1 cellular context compared by ENCODE assay signal in the genomic region with DNA sequence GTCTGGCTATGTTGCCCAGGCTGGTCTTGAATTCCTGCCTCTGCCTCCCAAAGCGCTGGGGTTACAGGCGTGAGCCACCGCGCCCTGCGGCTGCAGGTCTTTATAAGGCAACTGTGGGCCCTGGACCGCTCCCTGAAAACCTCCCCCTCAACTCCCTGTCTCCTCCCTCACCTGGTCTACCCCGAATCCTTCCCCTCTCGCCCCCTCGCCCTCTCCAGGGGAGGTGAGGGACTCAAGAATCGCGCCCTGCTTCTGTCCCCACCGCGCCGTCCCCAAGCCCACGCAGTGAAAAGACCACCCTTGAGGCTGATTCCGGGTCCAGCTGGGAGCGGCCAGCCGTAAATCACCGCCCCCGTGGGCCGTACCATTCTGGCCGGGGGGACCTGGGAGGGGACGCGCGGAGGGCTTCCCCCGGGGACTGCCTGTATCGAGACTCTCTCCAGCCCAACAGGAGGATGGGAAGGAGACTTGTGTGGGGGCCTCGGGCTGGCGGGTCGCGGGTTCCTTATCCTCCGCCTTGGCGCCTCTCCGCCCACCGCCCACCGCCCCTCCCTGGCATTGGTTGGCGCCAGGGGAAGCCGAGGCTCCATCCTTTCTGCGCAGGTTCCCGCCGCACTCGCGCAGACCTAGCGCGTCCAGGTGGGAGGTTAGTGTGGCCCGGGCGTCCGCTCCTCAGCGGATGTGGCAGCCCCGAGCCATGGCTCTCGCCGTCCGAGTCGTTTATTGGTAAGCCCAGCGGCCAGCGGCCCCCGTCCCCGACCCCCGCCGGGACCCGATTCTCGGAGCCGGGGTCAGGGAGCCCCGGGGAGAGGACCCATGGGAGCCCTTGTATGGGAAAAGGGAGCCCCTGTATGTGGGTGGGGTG.
A peak's percentile ranks its signal among the peaks of the same experiment; 100 is the strongest.
TF ChIP-seq lines count a peak whose summit lies in the region.

A gene (plus strand): TSS at position 615 of the 865 bp plus-strand sequence. CDS start 83 bp downstream, at position 698.

TF ChIP-seq in K562, 482 proteins besides CTCF, POLR2A, EP300 and RAD21 (continued from another document and continues in another):
- TF ChIP-seq, protein P1, sequence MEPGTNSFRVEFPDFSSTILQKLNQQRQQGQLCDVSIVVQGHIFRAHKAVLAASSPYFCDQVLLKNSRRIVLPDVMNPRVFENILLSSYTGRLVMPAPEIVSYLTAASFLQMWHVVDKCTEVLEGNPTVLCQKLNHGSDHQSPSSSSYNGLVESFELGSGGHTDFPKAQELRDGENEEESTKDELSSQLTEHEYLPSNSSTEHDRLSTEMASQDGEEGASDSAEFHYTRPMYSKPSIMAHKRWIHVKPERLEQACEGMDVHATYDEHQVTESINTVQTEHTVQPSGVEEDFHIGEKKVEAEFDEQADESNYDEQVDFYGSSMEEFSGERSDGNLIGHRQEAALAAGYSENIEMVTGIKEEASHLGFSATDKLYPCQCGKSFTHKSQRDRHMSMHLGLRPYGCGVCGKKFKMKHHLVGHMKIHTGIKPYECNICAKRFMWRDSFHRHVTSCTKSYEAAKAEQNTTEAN (CRISPR knock-in tag; IDR thresholded peaks at IDR 0.05), result no peak
- TF ChIP-seq, protein P2, sequence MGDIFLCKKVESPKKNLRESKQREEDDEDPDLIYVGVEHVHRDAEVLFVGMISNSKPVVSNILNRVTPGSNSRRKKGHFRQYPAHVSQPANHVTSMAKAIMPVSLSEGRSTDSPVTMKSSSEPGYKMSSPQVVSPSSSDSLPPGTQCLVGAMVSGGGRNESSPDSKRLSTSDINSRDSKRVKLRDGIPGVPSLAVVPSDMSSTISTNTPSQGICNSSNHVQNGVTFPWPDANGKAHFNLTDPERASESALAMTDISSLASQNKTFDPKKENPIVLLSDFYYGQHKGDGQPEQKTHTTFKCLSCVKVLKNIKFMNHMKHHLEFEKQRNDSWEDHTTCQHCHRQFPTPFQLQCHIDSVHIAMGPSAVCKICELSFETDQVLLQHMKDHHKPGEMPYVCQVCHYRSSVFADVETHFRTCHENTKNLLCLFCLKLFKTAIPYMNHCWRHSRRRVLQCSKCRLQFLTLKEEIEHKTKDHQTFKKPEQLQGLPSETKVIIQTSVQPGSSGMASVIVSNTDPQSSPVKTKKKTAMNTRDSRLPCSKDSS (IDR thresholded peaks at IDR 0.05; ENCODE audit: low read depth, partially characterized antibody), result no peak
- TF ChIP-seq MYC (IDR thresholded peaks at IDR 0.05; ENCODE audit: low read depth, low read length) (peak; percentile 38; the same call in 1 of the 2 replicates), MYC (CRISPR knock-in tag; IDR thresholded peaks at IDR 0.05; ENCODE audit: borderline replicate concordance, low read depth) (no peak), TCF7 (IDR thresholded peaks at IDR 0.05; ENCODE audit: borderline replicate concordance) (no peak), SMARCA5 (IDR thresholded peaks at IDR 0.05) (0 out of 2 replicates have a peak, but pooled peaks have one; percentile 11), KDM1A (IDR thresholded peaks at IDR 0.05) (0 out of 4 replicates have a peak, but pooled peaks of 1 of the 2 experiments have one; percentile 34), DACH1 (IDR thresholded peaks at IDR 0.05; ENCODE audit: partially characterized antibody) (peak; percentile 91), SRSF9 (IDR thresholded peaks at IDR 0.05; ENCODE audit: borderline replicate concordance, low read depth, low read length) (no peak), TOE1 (IDR thresholded peaks at IDR 0.05; ENCODE audit: borderline replicate concordance) (peak; percentile 98), TOE1 (CRISPR knock-in tag; IDR thresholded peaks at IDR 0.05; ENCODE audit: borderline replicate concordance, low read depth) (no peak), PHF20 (IDR thresholded peaks at IDR 0.05; ENCODE audit: partially characterized antibody) (peak; percentile 46), FOSL1 (tag; conservative IDR thresholded peaks at IDR 0.05) (0 out of 2 replicates have a peak, but pooled peaks have one; percentile 11), FIP1L1 (IDR thresholded peaks at IDR 0.05; ENCODE audit: low read depth, low read length, poor library complexity, severe bottlenecking) (peak; percentile 83), ZNF239 (CRISPR knock-in tag; IDR thresholded peaks at IDR 0.05) (no peak), L3MBTL2 (IDR thresholded peaks at IDR 0.05) (peak; percentile 17; the same call in 1 of the 2 replicates), POLR3A (IDR thresholded peaks at IDR 0.05; ENCODE audit: borderline replicate concordance, extremely low read depth, insufficient read depth, insufficient read length) (no peak), RCOR1 (IDR thresholded peaks at IDR 0.05; ENCODE audit: borderline replicate concordance in 1 of 2, low read depth in 2 of 2, low read length in 2 of 2) (0 out of 4 replicates have a peak, but pooled peaks of 1 of the 2 experiments have one; percentile 20), TGIF2 (CRISPR knock-in tag; IDR thresholded peaks at IDR 0.05) (no peak), DNMT1 (IDR thresholded peaks at IDR 0.05) (peak; percentile 89; the same call in 1 of the 2 replicates), ZNF668 (CRISPR knock-in tag; IDR thresholded peaks at IDR 0.05) (no peak), POLR2H (tag; IDR thresholded peaks at IDR 0.05; ENCODE audit: low read depth) (peak; percentile 42; the same call in 1 of the 2 replicates), KDM5B (IDR thresholded peaks at IDR 0.05; ENCODE audit: insufficient replicate concordance, low read depth, low read length) (peak; percentile 95), HDAC2 (IDR thresholded peaks at IDR 0.05) (peak; percentile 83), MEF2A (IDR thresholded peaks at IDR 0.05; ENCODE audit: control insufficient read depth, low read depth, low read length) (no peak), TAF9B (IDR thresholded peaks at IDR 0.05; ENCODE audit: partially characterized antibody) (peak; percentile 65), GATAD2A (IDR thresholded peaks at IDR 0.05) (peak; percentile 93), CBFA2T3 (IDR thresholded peaks at IDR 0.05) (peak; percentile 28), KLF16 (IDR thresholded peaks at IDR 0.05) (peak; percentile 68), HMG20B (CRISPR knock-in tag; IDR thresholded peaks at IDR 0.05) (no peak), KLF1 (tag; IDR thresholded peaks at IDR 0.05) (peak; percentile 96), ZNF780A (CRISPR knock-in tag; IDR thresholded peaks at IDR 0.05) (no peak), SMARCE1 (IDR thresholded peaks at IDR 0.05) (0 out of 2 replicates have a peak, but pooled peaks have one; percentile 54)
- TF ChIP-seq, protein P3, sequence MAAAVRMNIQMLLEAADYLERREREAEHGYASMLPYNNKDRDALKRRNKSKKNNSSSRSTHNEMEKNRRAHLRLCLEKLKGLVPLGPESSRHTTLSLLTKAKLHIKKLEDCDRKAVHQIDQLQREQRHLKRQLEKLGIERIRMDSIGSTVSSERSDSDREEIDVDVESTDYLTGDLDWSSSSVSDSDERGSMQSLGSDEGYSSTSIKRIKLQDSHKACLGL (CRISPR knock-in tag; IDR thresholded peaks at IDR 0.05; ENCODE audit: borderline replicate concordance, poor library complexity, severe bottlenecking), result no peak
- TF ChIP-seq, protein P4, sequence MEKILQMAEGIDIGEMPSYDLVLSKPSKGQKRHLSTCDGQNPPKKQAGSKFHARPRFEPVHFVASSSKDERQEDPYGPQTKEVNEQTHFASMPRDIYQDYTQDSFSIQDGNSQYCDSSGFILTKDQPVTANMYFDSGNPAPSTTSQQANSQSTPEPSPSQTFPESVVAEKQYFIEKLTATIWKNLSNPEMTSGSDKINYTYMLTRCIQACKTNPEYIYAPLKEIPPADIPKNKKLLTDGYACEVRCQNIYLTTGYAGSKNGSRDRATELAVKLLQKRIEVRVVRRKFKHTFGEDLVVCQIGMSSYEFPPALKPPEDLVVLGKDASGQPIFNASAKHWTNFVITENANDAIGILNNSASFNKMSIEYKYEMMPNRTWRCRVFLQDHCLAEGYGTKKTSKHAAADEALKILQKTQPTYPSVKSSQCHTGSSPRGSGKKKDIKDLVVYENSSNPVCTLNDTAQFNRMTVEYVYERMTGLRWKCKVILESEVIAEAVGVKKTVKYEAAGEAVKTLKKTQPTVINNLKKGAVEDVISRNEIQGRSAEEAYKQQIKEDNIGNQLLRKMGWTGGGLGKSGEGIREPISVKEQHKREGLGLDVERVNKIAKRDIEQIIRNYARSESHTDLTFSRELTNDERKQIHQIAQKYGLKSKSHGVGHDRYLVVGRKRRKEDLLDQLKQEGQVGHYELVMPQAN (IDR thresholded peaks at IDR 0.05; ENCODE audit: borderline replicate concordance), result peak; percentile 78
- TF ChIP-seq, protein P5, sequence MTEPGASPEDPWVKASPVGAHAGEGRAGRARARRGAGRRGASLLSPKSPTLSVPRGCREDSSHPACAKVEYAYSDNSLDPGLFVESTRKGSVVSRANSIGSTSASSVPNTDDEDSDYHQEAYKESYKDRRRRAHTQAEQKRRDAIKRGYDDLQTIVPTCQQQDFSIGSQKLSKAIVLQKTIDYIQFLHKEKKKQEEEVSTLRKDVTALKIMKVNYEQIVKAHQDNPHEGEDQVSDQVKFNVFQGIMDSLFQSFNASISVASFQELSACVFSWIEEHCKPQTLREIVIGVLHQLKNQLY (CRISPR knock-in tag; conservative IDR thresholded peaks at IDR 0.05), result no peak
- TF ChIP-seq, protein P6, sequence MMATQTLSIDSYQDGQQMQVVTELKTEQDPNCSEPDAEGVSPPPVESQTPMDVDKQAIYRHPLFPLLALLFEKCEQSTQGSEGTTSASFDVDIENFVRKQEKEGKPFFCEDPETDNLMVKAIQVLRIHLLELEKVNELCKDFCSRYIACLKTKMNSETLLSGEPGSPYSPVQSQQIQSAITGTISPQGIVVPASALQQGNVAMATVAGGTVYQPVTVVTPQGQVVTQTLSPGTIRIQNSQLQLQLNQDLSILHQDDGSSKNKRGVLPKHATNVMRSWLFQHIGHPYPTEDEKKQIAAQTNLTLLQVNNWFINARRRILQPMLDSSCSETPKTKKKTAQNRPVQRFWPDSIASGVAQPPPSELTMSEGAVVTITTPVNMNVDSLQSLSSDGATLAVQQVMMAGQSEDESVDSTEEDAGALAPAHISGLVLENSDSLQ (IDR thresholded peaks at IDR 0.05), result peak; percentile 97
- TF ChIP-seq, protein P7, sequence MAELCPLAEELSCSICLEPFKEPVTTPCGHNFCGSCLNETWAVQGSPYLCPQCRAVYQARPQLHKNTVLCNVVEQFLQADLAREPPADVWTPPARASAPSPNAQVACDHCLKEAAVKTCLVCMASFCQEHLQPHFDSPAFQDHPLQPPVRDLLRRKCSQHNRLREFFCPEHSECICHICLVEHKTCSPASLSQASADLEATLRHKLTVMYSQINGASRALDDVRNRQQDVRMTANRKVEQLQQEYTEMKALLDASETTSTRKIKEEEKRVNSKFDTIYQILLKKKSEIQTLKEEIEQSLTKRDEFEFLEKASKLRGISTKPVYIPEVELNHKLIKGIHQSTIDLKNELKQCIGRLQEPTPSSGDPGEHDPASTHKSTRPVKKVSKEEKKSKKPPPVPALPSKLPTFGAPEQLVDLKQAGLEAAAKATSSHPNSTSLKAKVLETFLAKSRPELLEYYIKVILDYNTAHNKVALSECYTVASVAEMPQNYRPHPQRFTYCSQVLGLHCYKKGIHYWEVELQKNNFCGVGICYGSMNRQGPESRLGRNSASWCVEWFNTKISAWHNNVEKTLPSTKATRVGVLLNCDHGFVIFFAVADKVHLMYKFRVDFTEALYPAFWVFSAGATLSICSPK (IDR thresholded peaks at IDR 0.05; ENCODE audit: borderline replicate concordance), result no peak
- TF ChIP-seq, protein P8, sequence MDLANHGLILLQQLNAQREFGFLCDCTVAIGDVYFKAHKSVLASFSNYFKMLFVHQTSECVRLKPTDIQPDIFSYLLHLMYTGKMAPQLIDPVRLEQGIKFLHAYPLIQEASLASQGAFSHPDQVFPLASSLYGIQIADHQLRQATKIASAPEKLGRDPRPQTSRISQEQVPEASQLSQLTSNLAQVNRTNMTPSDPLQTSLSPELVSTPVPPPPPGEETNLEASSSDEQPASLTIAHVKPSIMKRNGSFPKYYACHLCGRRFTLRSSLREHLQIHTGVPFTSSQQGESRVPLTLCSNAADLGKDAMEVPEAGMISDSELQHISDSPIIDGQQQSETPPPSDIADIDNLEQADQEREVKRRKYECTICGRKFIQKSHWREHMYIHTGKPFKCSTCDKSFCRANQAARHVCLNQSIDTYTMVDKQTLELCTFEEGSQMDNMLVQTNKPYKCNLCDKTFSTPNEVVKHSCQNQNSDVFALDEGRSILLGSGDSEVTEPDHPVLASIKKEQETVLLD (IDR thresholded peaks at IDR 0.05), result peak; percentile 16
